Comparison of ENCODE assay signal across 20 cellular contexts in genomic region chr10:57638411-57638810, GRCh38.
DNase-seq lines count a peak whose midpoint lies in the region; ATAC-seq, FAIRE-seq and TF ChIP-seq lines count a peak whose summit lies in the region.
"Had no signal": no experiment of that assay in that cellular context is flagged by ENCODE, and none has a peak within 500 bp of the region (broad histone marks: within the 10 kb centered on the region; RNA-seq: fewer than 3 reads in every experiment).

No MANE protein-coding gene starts in this region.

- no peaks in the 10 kb centered on the region for H4K20me1 ChIP-seq in PC-3 (ENCODE audit: low read length)

- no peak for TF ChIP-seq CTCF in PC-3 (conservative IDR thresholded peaks at IDR 0.05; ENCODE audit: low read depth, low read length)
- TF ChIP-seq CTCF in left lung (IDR thresholded peaks at IDR 0.05) = no peak

- H3K9me2 ChIP-seq in PC-3 (replicated peaks; ENCODE audit: low read length) = no peaks in the 10 kb centered on the region
- H3K9me2 ChIP-seq: SK-N-SH had no signal

- intact Hi-C loops in PC-3 (cut with micrococcal nuclease) = loop anchor here (5.0 kb wide), 1 partner anchor 41 kb away; no protein-coding TSS in a partner anchor
- intact Hi-C loops in left lung (cut with DNase I) = no loop called here

- POLR2A ChIA-PET in PC-3 (lab: Charles Lee; ENCODE audit: unreplicated experiment) = no interaction called here

- no peaks in the 10 kb centered on the region for H3K27me3 ChIP-seq in PC-3 (ENCODE audit: low read length)
- H3K27me3 ChIP-seq in left lung = no peaks in the 10 kb centered on the region
- H3K27me3 ChIP-seq: Peyer's patch had no signal

- H3K4me2 ChIP-seq in PC-3 (ENCODE audit: low read length) = no peak overlapping the region
- H3K4me2 ChIP-seq: SK-N-SH had no signal

- DNase-seq in NCI-H146 (lab: John Stamatoyannopoulos, UW) (peak; percentile 0), NCI-H146 treated with DMSO at 0.1 percent for 48 hours (lab: John Stamatoyannopoulos, UW; ENCODE audit: unreplicated experiment) (no peak), COR-L47 (lab: John Stamatoyannopoulos, UW) (peak; percentile 7), PC-3 (peak; percentile 77), left lung (no peak), SIG-M5 treated with dmso at 0.1 percent for 504 hours (lab: John Stamatoyannopoulos, UW; ENCODE audit: unreplicated experiment) (no peak)
- DNase-seq: CD8-positive, alpha-beta T cell; DMS 273 treated with DMSO at 0.1 percent for 48 hours; NCI-H1092 treated with DMSO at 0.1 percent for 48 hours; NCI-H1436; NCI-H1930; NCI-H2107; NCI-H524; Peyer's patch; SIG-M5; SK-N-SH had no signal

- BruUV-seq in PC-3 (replicated peaks; lab: Mats Ljungman, UMichigan) = no TSS peak

- no peaks in the 10 kb centered on the region for H3K9me3 ChIP-seq in PC-3 (ENCODE audit: low read length)
- H3K9me3 ChIP-seq in left lung = no peaks in the 10 kb centered on the region
- H3K9me3 ChIP-seq: Peyer's patch, SK-N-SH had no signal

- H3K27ac ChIP-seq in PC-3 (ENCODE audit: low read length) = no peak overlapping the region
- H3K27ac ChIP-seq in left lung = no peak overlapping the region
- H3K27ac ChIP-seq: 22Rv1, C4-2B, HL-60, Peyer's patch had no signal

- no peaks in the 10 kb centered on the region for H3K36me3 ChIP-seq in PC-3 (ENCODE audit: low read depth, low read length)
- no peaks in the 10 kb centered on the region for H3K36me3 ChIP-seq in left lung
- H3K36me3 ChIP-seq: Peyer's patch had no signal

- ATAC-seq in PC-3 = peak; percentile 100
- no peak for ATAC-seq in left lung
- ATAC-seq: CD8-positive, alpha-beta T cell had no signal

- H3K4me3 ChIP-seq in PC-3 (ENCODE audit: low read length) (no peak overlapping the region), left lung (no peak overlapping the region)
- H3K4me3 ChIP-seq: Peyer's patch had no signal

- H3K9ac ChIP-seq in PC-3 (ENCODE audit: low read length) = no peak overlapping the region
- H3K9ac ChIP-seq: SK-N-SH had no signal

- no peaks in the 10 kb centered on the region for H3F3A ChIP-seq in PC-3 (ENCODE audit: low read length, unreplicated experiment)

- H3K4me1 ChIP-seq in PC-3 (ENCODE audit: insufficient read depth, low read length) (no peaks in the 10 kb centered on the region), left lung (no peaks in the 10 kb centered on the region)
- H3K4me1 ChIP-seq: Peyer's patch had no signal

- no peak overlapping the region for H2AFZ ChIP-seq in PC-3 (ENCODE audit: low read length)

- CTCF ChIA-PET in PC-3 (lab: Charles Lee) = interaction anchor here (0.6 kb wide), 1 partner anchor 516 kb away, joined by 4 read pairs; no protein-coding TSS in a partner anchor

- no peaks in the 10 kb centered on the region for H3K79me2 ChIP-seq in PC-3 (ENCODE audit: low read length)

- peak; percentile 45 for FAIRE-seq in islet of Langerhans (lab: Jason Lieb, UNC)

Comparison
In these comparisons a context has a peak if more than half of its experiments do, and no peak if none do; other contexts are left out.
1. DNase-seq: peak in NCI-H146 (single experiment), COR-L47 (single experiment) and PC-3 (single experiment); none in NCI-H146 treated with DMSO at 0.1 percent for 48 hours (single experiment), left lung (0 of 2) and SIG-M5 treated with dmso at 0.1 percent for 504 hours (single experiment).